ENCODE assay signal across 8 cellular contexts in genomic region chr6:127464881-127465459, GRCh38. TPM values are rescaled to one million over a fixed set of nuclear protein-coding genes. Genes with fewer than 3 reads are reported as not detected.
DNase-seq lines count a peak whose midpoint lies in the region; ATAC-seq and TF ChIP-seq lines count a peak whose summit lies in the region.

No MANE protein-coding gene starts in this region.

- no peaks in the 10 kb centered on the region for H3K27me3 Mint-ChIP-seq in activated T-helper 17 cell treated with anti-CD3 and anti-CD28 coated beads, Interleukin-2, amount 50 U/mL, for 72 hours

- intact Hi-C loops in transverse colon (cut with DNase I; ENCODE audit: low total_unique reads), result loop anchor here (10.0 kb wide), 1 partner anchor 50 kb away; the partner anchor contains the start of gene MTCL3

- H3K4me1 Mint-ChIP-seq in activated T-helper 17 cell treated with anti-CD3 and anti-CD28 coated beads, Interleukin-2, amount 50 U/mL, for 72 hours, result no peaks in the 10 kb centered on the region

- DNase-seq in DMS53 (lab: John Stamatoyannopoulos, UW) (peak; percentile 71), HL-60 (ENCODE audit: low read depth in 1 of 2, low spot score in 1 of 2) (peak in 1 of 2 experiments; percentile 58), RPMI7951 (ENCODE audit: low read depth) (peak; percentile 63), germinal center (ENCODE audit: low spot score) (peak; percentile 11), pons (ENCODE audit: low spot score) (peak; percentile 80), transverse colon (peak; percentile 68)

- TF ChIP-seq EP300 in transverse colon (IDR thresholded peaks at IDR 0.05; ENCODE audit: low read depth), result no peak

- no peaks in the 10 kb centered on the region for H3K36me3 ChIP-seq in transverse colon

- H3K27ac ChIP-seq in HL-60 (replicated peaks) (no peak overlapping the region), transverse colon (peak overlapping the region in 3 of 4 donors; percentile 51 to 73 (median 70))

- H3K27me3 ChIP-seq in HL-60 (ENCODE audit: insufficient read depth, poor library complexity, severe bottlenecking) (no peaks in the 10 kb centered on the region), transverse colon (no peaks in the 10 kb centered on the region)

- peak; percentile 96 for ATAC-seq in GM21367 (IDR thresholded peaks at IDR 0.05; ENCODE audit: unreplicated experiment)
- peak; percentile 85 for ATAC-seq in activated T-helper 17 cell treated with anti-CD3 and anti-CD28 coated beads, Interleukin-2, amount 50 U/mL, for 72 hours (replicated peaks)

- H3K4me3 ChIP-seq in HL-60 (replicated peaks; ENCODE audit: insufficient read depth, low read length) (no peak overlapping the region), transverse colon (no peak overlapping the region)

- WGBS in transverse colon (ENCODE audit: low coverage in 1 of 2), 2 donors, result 45 to 50% methylated on average over 2 to 3 of the region's 3 CpGs

- H3K36me3 Mint-ChIP-seq in activated T-helper 17 cell treated with anti-CD3 and anti-CD28 coated beads, Interleukin-2, amount 50 U/mL, for 72 hours (ENCODE audit: low read depth), result peaks cover 9% of the 10 kb centered on the region

- no peaks in the 10 kb centered on the region for H3K9me3 ChIP-seq in transverse colon

- H3K9me3 Mint-ChIP-seq in activated T-helper 17 cell treated with anti-CD3 and anti-CD28 coated beads, Interleukin-2, amount 50 U/mL, for 72 hours, result no peaks in the 10 kb centered on the region

- no peak overlapping the region for H3K4me3 Mint-ChIP-seq in activated T-helper 17 cell treated with anti-CD3 and anti-CD28 coated beads, Interleukin-2, amount 50 U/mL, for 72 hours

- peaks cover 0 to 12% (median 0%) of the 10 kb centered on the region in 4 donors for H3K4me1 ChIP-seq in transverse colon

- no peak overlapping the region for H3K27ac Mint-ChIP-seq in activated T-helper 17 cell treated with anti-CD3 and anti-CD28 coated beads, Interleukin-2, amount 50 U/mL, for 72 hours

- in situ Hi-C loops in transverse colon (cut with MboI; ENCODE audit: low pct_ligation_motif_present in 1 of 4, low pct_unique_long_range_greater_than_20kb in 1 of 4, low sequenced_read_pairs in 3 of 4), result loop anchor here in 2 of 4 donors (5.0 kb wide), 2 partner anchors 72 to 82 kb away; no protein-coding TSS in a partner anchor

- TF ChIP-seq CTCF in HL-60 (IDR thresholded peaks at IDR 0.05; ENCODE audit: insufficient read depth, low read length) (peak; percentile 84), transverse colon (IDR thresholded peaks at IDR 0.05) (peak; percentile 67 to 80 (median 78))

- TF ChIP-seq POLR2A in transverse colon (IDR thresholded peaks at IDR 0.05), result no peak

RNA-seq across cellular contexts. Expression of gene KIAA0408, which starts 5.8 kb away (rescaled TPM):
- 2.5 and 2.6 TPM in 2 replicates for total RNA-seq in RPMI7951 (2014; rRNA removed; shearing (Covaris generic))
- 10 to 100 TPM; 10.8 to 13.8 TPM for total RNA-seq in activated T-helper 17 cell treated with anti-CD3 and anti-CD28 coated beads, Interleukin-2, amount 50 U/mL, for 72 hours
- total RNA-seq in transverse colon, result 1 to 10 TPM; 4.9 to 8.9 (median 7.3) TPM
